ENCODE assay signal across 11 cellular contexts in the genomic region with DNA sequence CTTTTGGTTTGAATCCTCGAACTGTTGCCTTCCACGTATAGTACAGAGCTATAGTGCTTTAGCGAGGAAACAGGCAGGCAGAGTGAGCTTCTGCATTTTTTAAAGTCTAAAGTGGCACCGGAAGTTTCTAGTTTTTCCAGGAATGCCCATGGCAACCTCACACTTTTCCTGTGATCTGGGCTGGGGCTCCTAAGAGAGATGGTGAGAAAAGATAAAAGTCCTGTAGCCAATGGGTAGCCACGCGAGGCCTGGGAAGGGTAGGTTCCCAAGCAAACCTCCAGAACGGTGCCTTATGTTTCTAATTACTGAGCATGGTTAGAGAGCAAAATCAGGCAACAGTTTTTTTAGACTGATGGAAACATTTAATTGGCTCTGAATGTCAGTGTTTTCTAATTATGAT.
DNase-seq lines count a peak whose midpoint lies in the region; ATAC-seq, FAIRE-seq and TF ChIP-seq lines count a peak whose summit lies in the region.
"Had no signal": no experiment of that assay in that cellular context is flagged by ENCODE, and none has a peak within 500 bp of the region (broad histone marks: within the 10 kb centered on the region; RNA-seq: fewer than 3 reads in every experiment).

No MANE protein-coding gene starts in this region.

- FAIRE-seq in pancreas (lab: Jason Lieb, UNC): no peak

- TF ChIP-seq CTCF in Calu3 (IDR thresholded peaks at IDR 0.05; ENCODE audit: unreplicated experiment) (no peak), pancreas (IDR thresholded peaks at IDR 0.05) (no peak)

- no peaks in the 10 kb centered on the region for H3K9me3 Mint-ChIP-seq in stimulated activated naive CD8-positive, alpha-beta T cell treated with anti-CD3 and anti-CD28 coated beads, Interleukin-15, Interleukin-2, amounts not matched to agents 100 ng/mL and 50 ng/mL, for 24 hours
- H3K9me3 Mint-ChIP-seq in naive thymus-derived CD8-positive, alpha-beta T cell: peaks cover 0 to 3% (median 0%) of the 10 kb centered on the region in 9 donors
- no peaks in the 10 kb centered on the region for H3K9me3 Mint-ChIP-seq in Calu3 (ENCODE audit: low read depth, unreplicated experiment)

- H3K4me3 Mint-ChIP-seq in stimulated activated naive CD8-positive, alpha-beta T cell treated with anti-CD3 and anti-CD28 coated beads, Interleukin-15, Interleukin-2, amounts not matched to agents 100 ng/mL and 50 ng/mL, for 24 hours: no peak overlapping the region
- peak overlapping the region in 6 of 10 donors; percentile 1 to 56 (median 42) for H3K4me3 Mint-ChIP-seq in naive thymus-derived CD8-positive, alpha-beta T cell
- no peak overlapping the region for H3K4me3 Mint-ChIP-seq in Calu3 (ENCODE audit: low read depth, unreplicated experiment)
- H3K4me3 Mint-ChIP-seq: activated B cell treated with CpG ODN at 0.5 μM for 24 hours, neural crest cell had no signal

- peaks cover 0 to 15% (median 0%) of the 10 kb centered on the region in 3 donors for H3K4me1 ChIP-seq in pancreas

- H3K27me3 Mint-ChIP-seq in stimulated activated naive CD8-positive, alpha-beta T cell treated with anti-CD3 and anti-CD28 coated beads, Interleukin-15, Interleukin-2, amounts not matched to agents 100 ng/mL and 50 ng/mL, for 24 hours: no peaks in the 10 kb centered on the region
- H3K27me3 Mint-ChIP-seq in naive thymus-derived CD8-positive, alpha-beta T cell: no peaks in the 10 kb centered on the region
- no peaks in the 10 kb centered on the region for H3K27me3 Mint-ChIP-seq in Calu3 (ENCODE audit: unreplicated experiment)

- no peak for DNase-seq in stimulated activated naive CD8-positive, alpha-beta T cell treated with anti-CD3 and anti-CD28 coated beads, Interleukin-15, Interleukin-2, amounts not matched to agents 100 U/mL and 50 U/mL, for 24 hours
- DNase-seq in dedifferentiated amniotic fluid mesenchymal stem cell (ENCODE audit: extremely low spot score) (peak; percentile 53), Calu3 (no peak), pancreas (no peak), NCI-H2029 treated with DMSO at 0.1 percent for 48 hours (lab: John Stamatoyannopoulos, UW) (no peak)
- DNase-seq in naive thymus-derived CD8-positive, alpha-beta T cell: no peak
- DNase-seq: activated B cell treated with CpG ODN at 0.5 μM for 24 hours, NCI-H1436 treated with DMSO at 0.1 percent for 48 hours had no signal

- H3K4me1 Mint-ChIP-seq in stimulated activated naive CD8-positive, alpha-beta T cell treated with anti-CD3 and anti-CD28 coated beads, Interleukin-15, Interleukin-2, amounts not matched to agents 100 ng/mL and 50 ng/mL, for 24 hours (ENCODE audit: low read depth): peaks cover 24% of the 10 kb centered on the region
- H3K4me1 Mint-ChIP-seq in naive thymus-derived CD8-positive, alpha-beta T cell: peaks cover 19 to 30% (median 24%) of the 10 kb centered on the region in 4 donors
- no peaks in the 10 kb centered on the region for H3K4me1 Mint-ChIP-seq in Calu3 (ENCODE audit: low read depth, unreplicated experiment)

- H3K27me3 ChIP-seq in pancreas: no peaks in the 10 kb centered on the region

- no peak for ATAC-seq in stimulated activated naive CD8-positive, alpha-beta T cell treated with anti-CD3 and anti-CD28 coated beads, Interleukin-15, Interleukin-2, amounts not matched to agents 100 U/mL and 50 U/mL, for 24 hours
- ATAC-seq in naive thymus-derived CD8-positive, alpha-beta T cell: no peak
- ATAC-seq in HG03439 (IDR thresholded peaks at IDR 0.05; ENCODE audit: unreplicated experiment): no peak
- ATAC-seq in pancreas: no peak

- no peak overlapping the region for H3K4me3 ChIP-seq in pancreas

- no peaks in the 10 kb centered on the region for H3K36me3 Mint-ChIP-seq in stimulated activated naive CD8-positive, alpha-beta T cell treated with anti-CD3 and anti-CD28 coated beads, Interleukin-15, Interleukin-2, amounts not matched to agents 100 ng/mL and 50 ng/mL, for 24 hours (ENCODE audit: low read depth)
- peaks cover 8 to 40% (median 22%) of the 10 kb centered on the region in 3 donors for H3K36me3 Mint-ChIP-seq in naive thymus-derived CD8-positive, alpha-beta T cell
- no peaks in the 10 kb centered on the region for H3K36me3 Mint-ChIP-seq in Calu3 (ENCODE audit: insufficient read depth, unreplicated experiment)

- POLR2A ChIA-PET in naive thymus-derived CD8-positive, alpha-beta T cell (lab: Charles Lee): interaction anchor here (1.2 kb wide), 1 partner anchor 9 kb away, joined by 4 read pairs; no protein-coding TSS in a partner anchor

- no peaks in the 10 kb centered on the region for H3K9me3 ChIP-seq in pancreas

- intact Hi-C loops in Calu3 (cut with micrococcal nuclease; ENCODE audit: unreplicated experiment): no loop called here
- intact Hi-C loops in pancreas (cut with DNase I): no loop called here

- CTCF ChIA-PET in Calu3 (lab: Charles Lee): no interaction called here

- H3K27ac ChIP-seq in pancreas: peak overlapping the region in 1 of 4 donors; percentile 22

- H3K27ac Mint-ChIP-seq in stimulated activated naive CD8-positive, alpha-beta T cell treated with anti-CD3 and anti-CD28 coated beads, Interleukin-15, Interleukin-2, amounts not matched to agents 100 ng/mL and 50 ng/mL, for 24 hours: peak overlapping the region; percentile 18
- H3K27ac Mint-ChIP-seq in naive thymus-derived CD8-positive, alpha-beta T cell: peak overlapping the region in 9 of 10 donors; percentile 7 to 84 (median 77)
- no peak overlapping the region for H3K27ac Mint-ChIP-seq in Calu3 (ENCODE audit: unreplicated experiment)
- H3K27ac Mint-ChIP-seq: activated B cell treated with CpG ODN at 0.5 μM for 24 hours had no signal

- 78 to 86% methylated on average over 7 of the region's 7 CpGs for WGBS in pancreas, 2 donors

- no peaks in the 10 kb centered on the region for H3K36me3 ChIP-seq in pancreas

- BruUV-seq in Calu3 (replicated peaks; lab: Mats Ljungman, UMichigan): no TSS peak

Comparison
In these comparisons a context has a peak if more than half of its experiments do, and no peak if none do; other contexts are left out.
1. H3K4me3 Mint-ChIP-seq: peak in naive thymus-derived CD8-positive, alpha-beta T cell (6 of 10); none in stimulated activated naive CD8-positive, alpha-beta T cell treated with anti-CD3 and anti-CD28 coated beads, Interleukin-15, Interleukin-2, amounts not matched to agents 100 ng/mL and 50 ng/mL, for 24 hours (single experiment) and Calu3 (single experiment).